ENCODE assay signal across 8 cellular contexts in the genomic region with DNA sequence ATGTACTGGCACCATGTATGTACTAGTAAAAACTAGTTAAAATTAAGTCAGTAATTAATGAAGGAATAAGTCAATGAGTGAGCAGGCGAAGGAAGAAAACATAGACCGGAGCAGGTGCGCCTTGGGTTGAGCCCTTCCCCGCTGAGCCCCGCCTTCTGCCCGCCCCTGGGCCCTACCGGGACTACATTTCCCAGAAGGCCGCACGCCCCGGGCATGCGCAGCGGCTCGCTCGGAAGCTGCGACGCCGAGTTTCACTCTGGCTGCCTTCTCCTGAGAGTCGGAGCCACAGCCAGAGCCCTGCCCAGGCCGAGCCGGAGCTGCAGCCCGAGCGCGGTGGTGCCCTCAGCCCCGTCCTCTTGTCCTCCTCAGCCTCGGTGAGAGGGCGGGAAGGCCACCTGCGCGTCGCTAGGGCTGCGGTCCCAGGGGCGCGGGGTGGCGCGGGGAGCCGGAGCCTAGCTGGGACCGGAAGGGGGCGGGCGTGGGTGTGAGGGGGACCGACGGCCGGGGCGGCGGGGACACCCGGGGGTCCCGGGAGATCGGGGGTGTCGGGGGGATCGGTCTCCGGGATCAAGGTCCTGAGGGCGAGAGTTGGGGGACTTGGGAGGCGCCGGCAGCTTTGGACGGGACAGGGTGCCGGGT. TPM values are rescaled to one million over a fixed set of nuclear protein-coding genes. Genes with fewer than 3 reads are reported as not detected.
A peak's percentile ranks its signal among the peaks of the same experiment; 100 is the strongest.
DNase-seq lines count a peak whose midpoint lies in the region; ATAC-seq and TF ChIP-seq lines count a peak whose summit lies in the region.
"Not testable (repeated sequence)": the region's sequence is repeated elsewhere in the genome, so short reads cannot be mapped to it uniquely, and the experiment has no call there.

TSS of gene DTX2 (plus strand) at position 247 of the 639 bp plus-strand sequence. CDS start 18,801 bp downstream, outside the sequence.

- H3K4me1 ChIP-seq in OCI-LY3 (ENCODE audit: low read length); effector memory CD4-positive, alpha-beta T cell (ENCODE audit: control insufficient read depth, insufficient read depth, low read length, poor library complexity, severe bottlenecking): not testable (repeated sequence)

- not testable (repeated sequence) for TF ChIP-seq POLR2A in lower leg skin (IDR thresholded peaks at IDR 0.05)

- H3K9ac ChIP-seq in OCI-LY3 (ENCODE audit: low read length) = peak within 1 kb of the TSS; percentile 43; the same call in 1 of the 2 replicates

- not testable (repeated sequence) for H3K36me3 ChIP-seq in OCI-LY3 (replicated peaks; ENCODE audit: low read depth, low read length); effector memory CD4-positive, alpha-beta T cell (ENCODE audit: control insufficient read depth, insufficient read depth, low read length)

- not testable (repeated sequence) for H3K27me3 ChIP-seq in OCI-LY3 (ENCODE audit: low read depth, low read length); effector memory CD4-positive, alpha-beta T cell (replicated peaks; ENCODE audit: control insufficient read depth, insufficient read depth, low read length, poor library complexity, severe bottlenecking)

- H3K4me3 ChIP-seq in AG10803 (ENCODE audit: low read length) (peak within 1 kb of the TSS; percentile 47), OCI-LY3 (ENCODE audit: low read length) (peak within 1 kb of the TSS; percentile 65), lower leg skin (ENCODE audit: low read depth, poor library complexity, severe bottlenecking) (peak within 1 kb of the TSS; percentile 58)
- peak within 1 kb of the TSS; percentile 44 for H3K4me3 ChIP-seq in effector memory CD4-positive, alpha-beta T cell (ENCODE audit: insufficient read depth, low read depth, low read length, poor library complexity, severe bottlenecking)

- not testable (repeated sequence) for H4K20me1 ChIP-seq in OCI-LY3 (ENCODE audit: insufficient read depth, low read length)

- H2AFZ ChIP-seq in OCI-LY3 (ENCODE audit: low read depth, low read length) = not testable (repeated sequence)

- ATAC-seq in GM19372 (IDR thresholded peaks at IDR 0.05; ENCODE audit: low read depth, unreplicated experiment) (peak; percentile 97), HG02981 (IDR thresholded peaks at IDR 0.05; ENCODE audit: unreplicated experiment) (peak; percentile 98)

- intact Hi-C loops in lower leg skin (cut with DNase I; ENCODE audit: low total_unique reads) = not testable (repeated sequence)

- H3K79me2 ChIP-seq in OCI-LY3 (ENCODE audit: low read length) = not testable (repeated sequence)

- TF ChIP-seq CTCF in AG10803 (conservative IDR thresholded peaks at IDR 0.05; ENCODE audit: low read length); OCI-LY3 (IDR thresholded peaks at IDR 0.05; ENCODE audit: low read depth, low read length); lower leg skin (IDR thresholded peaks at IDR 0.05): not testable (repeated sequence)

- not testable (repeated sequence) for H3K27ac ChIP-seq in OCI-LY3 (ENCODE audit: low read length)
- H3K27ac ChIP-seq in effector memory CD4-positive, alpha-beta T cell (ENCODE audit: insufficient read depth, low read length, poor library complexity, severe bottlenecking) = peak within 1 kb of the TSS; percentile 32

- no CpG with 5 or more reads among the region's 54 CpGs for WGBS in lower leg skin, 2 donors

- DNase-seq in AG10803 (ENCODE audit: low read depth) = not testable (repeated sequence)
- DNase-seq in activated T-cell treated with anti-CD3 and anti-CD28 coated beads for 48 hours (ENCODE audit: low read depth) = peak; percentile 33
- DNase-seq in effector memory CD4-positive, alpha-beta T cell = peak in 2 of 3 donors; percentile 18 to 54
- DNase-seq in lower leg skin (ENCODE audit: low spot score in 2 of 2) = peak in 1 of 2 donors; percentile 88
- peak in 3 of 4 experiments; percentile 13 to 20 (median 16) for DNase-seq in stimulated activated CD4-positive, alpha-beta T cell treated with anti-CD3 and anti-CD28 coated beads, Interleukin-1b, Interleukin-23, amount 100 ng/mL, for 24 hours (ENCODE audit: low read depth in 4 of 4, low spot score in 1 of 4)

- not testable (repeated sequence) for H3K9me3 ChIP-seq in OCI-LY3 (ENCODE audit: insufficient read depth, low read length); effector memory CD4-positive, alpha-beta T cell (ENCODE audit: control insufficient read depth, low read length)

- H3K4me2 ChIP-seq in OCI-LY3 (ENCODE audit: low read length) = not testable (repeated sequence)

RNA-seq across cellular contexts. Expression of gene DTX2, which starts in this region (rescaled TPM):
- 100 to 1,000 TPM in 1 of 4 donors, 10 to 100 TPM in 3; 48.2 to 103 (median 57.7) TPM for total RNA-seq in lower leg skin
